ENCODE assay signal across 1 cellular context in genomic region chr21:31559368-31560119, GRCh38.
TF ChIP-seq lines count a peak whose summit lies in the region.

No MANE protein-coding gene starts in this region.

TF ChIP-seq in WTC11, 78 proteins besides CTCF, POLR2A, EP300 and RAD21 (continued from another document):
- TF ChIP-seq ZBTB21 (CRISPR knock-in tag; IDR thresholded peaks at IDR 0.05; ENCODE audit: borderline replicate concordance) (no peak), CBFB (CRISPR knock-in tag; IDR thresholded peaks at IDR 0.05; ENCODE audit: low read depth) (no peak), ATF1 (CRISPR knock-in tag; IDR thresholded peaks at IDR 0.05) (no peak), TP53 (CRISPR knock-in tag; IDR thresholded peaks at IDR 0.05) (no peak), E2F1 (CRISPR knock-in tag; IDR thresholded peaks at IDR 0.05) (no peak)
